Comparison of ENCODE assay signal across 1 cellular context in the genomic region with DNA sequence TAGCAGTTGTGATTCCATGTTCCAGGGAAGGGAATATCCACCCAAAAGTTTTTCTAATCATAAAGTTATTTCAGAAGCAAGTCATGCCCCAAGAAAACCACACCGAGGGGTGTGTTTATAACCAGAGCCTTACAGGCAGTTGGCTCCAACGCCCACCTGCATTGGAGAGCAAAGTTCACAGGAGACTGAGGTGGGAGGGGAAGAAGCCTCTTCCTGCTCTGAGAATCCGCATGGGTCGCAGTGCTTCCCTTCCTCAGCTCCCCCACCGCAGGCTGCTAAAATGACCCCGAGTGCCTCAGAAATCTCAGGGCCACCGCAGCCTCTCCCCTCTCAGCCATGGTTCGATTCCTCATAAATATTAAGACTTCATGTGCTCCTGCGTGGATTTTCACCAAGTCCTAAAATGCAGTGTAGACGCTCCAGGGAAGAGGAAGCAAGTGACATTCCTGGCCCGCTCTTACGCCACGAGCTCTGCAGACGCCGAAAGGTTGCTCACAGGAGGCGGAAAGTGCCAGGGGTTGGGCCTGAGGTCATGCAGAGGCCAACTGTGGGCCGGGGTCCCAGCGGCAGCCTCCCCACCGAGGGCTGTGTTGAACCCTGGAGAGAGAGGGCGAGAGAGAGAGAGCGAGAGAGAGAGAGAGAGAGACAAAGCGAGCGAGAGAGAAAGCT.
TF ChIP-seq lines count a peak whose summit lies in the region.

No MANE protein-coding gene starts in this region.

TF ChIP-seq in HepG2, 621 proteins besides CTCF, POLR2A, EP300 and RAD21 (continues in another document):
- TF ChIP-seq HNF4G (IDR thresholded peaks at IDR 0.05; ENCODE audit: borderline replicate concordance, low read depth, low read length) (0 out of 2 replicates have a peak, but pooled peaks have one; percentile 28), HNF4G (CRISPR knock-in tag; IDR thresholded peaks at IDR 0.05; ENCODE audit: borderline replicate concordance, low read depth) (no peak), CENPX (CRISPR knock-in tag; IDR thresholded peaks at IDR 0.05) (no peak), ZKSCAN8 (CRISPR knock-in tag; IDR thresholded peaks at IDR 0.05; ENCODE audit: borderline replicate concordance) (no peak), STAG1 (CRISPR knock-in tag; IDR thresholded peaks at IDR 0.05) (no peak), SYNCRIP (IDR thresholded peaks at IDR 0.05; ENCODE audit: insufficient read depth, low read depth, low read length) (no peak), ZNF816 (CRISPR knock-in tag; IDR thresholded peaks at IDR 0.05; ENCODE audit: borderline replicate concordance) (no peak), PHF21A (CRISPR knock-in tag; IDR thresholded peaks at IDR 0.05) (peak; percentile 23; the same call in 1 of the 2 replicates), SALL1 (CRISPR knock-in tag; IDR thresholded peaks at IDR 0.05) (peak; percentile 10; the same call in 1 of the 2 replicates), SP5 (CRISPR knock-in tag; IDR thresholded peaks at IDR 0.05; ENCODE audit: borderline replicate concordance, low read depth) (0 out of 2 replicates have a peak, but pooled peaks have one; percentile 24), MAFK (conservative IDR thresholded peaks at IDR 0.05 in 1 of 2, IDR thresholded peaks at IDR 0.05 in 1 of 2; ENCODE audit: low read length in 2 of 2) (no peak), ELF3 (CRISPR knock-in tag; IDR thresholded peaks at IDR 0.05) (peak; percentile 64), ZFP62 (CRISPR knock-in tag; IDR thresholded peaks at IDR 0.05) (no peak), ARHGAP35 (CRISPR knock-in tag; IDR thresholded peaks at IDR 0.05; ENCODE audit: borderline replicate concordance) (peak; percentile 20; the same call in 1 of the 2 replicates), KLF6 (CRISPR knock-in tag; IDR thresholded peaks at IDR 0.05) (0 out of 2 replicates have a peak, but pooled peaks have one; percentile 25), HMG20B (CRISPR knock-in tag; conservative IDR thresholded peaks at IDR 0.05) (no peak), REL (CRISPR knock-in tag; conservative IDR thresholded peaks at IDR 0.05) (no peak), AHR (CRISPR knock-in tag; IDR thresholded peaks at IDR 0.05) (no peak), CREM (IDR thresholded peaks at IDR 0.05) (peak; percentile 13; the same call in 1 of the 2 replicates), CREM (CRISPR knock-in tag; IDR thresholded peaks at IDR 0.05) (no peak), ESRRA (CRISPR knock-in tag; IDR thresholded peaks at IDR 0.05; ENCODE audit: low read depth) (no peak), BORCS8-MEF2B (CRISPR knock-in tag; IDR thresholded peaks at IDR 0.05) (no peak), KDM5B (CRISPR knock-in tag; IDR thresholded peaks at IDR 0.05; ENCODE audit: borderline replicate concordance) (peak; percentile 53; the same call in 1 of the 2 replicates), NPAS2 (CRISPR knock-in tag; IDR thresholded peaks at IDR 0.05; ENCODE audit: borderline replicate concordance) (no peak), RFX3 (CRISPR knock-in tag; IDR thresholded peaks at IDR 0.05) (no peak), ARNTL (CRISPR knock-in tag; IDR thresholded peaks at IDR 0.05) (no peak), ZNF205 (CRISPR knock-in tag; IDR thresholded peaks at IDR 0.05) (no peak; the same call in 1 of the 2 replicates), RBM39 (IDR thresholded peaks at IDR 0.05; ENCODE audit: low read depth, low read length, poor library complexity, severe bottlenecking) (no peak), NCOR1 (IDR thresholded peaks at IDR 0.05; ENCODE audit: borderline replicate concordance, low read length) (0 out of 2 replicates have a peak, but pooled peaks have one; percentile 20), ZNF790 (CRISPR knock-in tag; IDR thresholded peaks at IDR 0.05; ENCODE audit: borderline replicate concordance) (no peak), BCL6 (CRISPR knock-in tag; IDR thresholded peaks at IDR 0.05) (no peak), GTF3A (CRISPR knock-in tag; conservative IDR thresholded peaks at IDR 0.05) (no peak), ZBTB7B (CRISPR knock-in tag; IDR thresholded peaks at IDR 0.05) (peak; percentile 39; the same call in 1 of the 2 replicates), NFE2L1 (CRISPR knock-in tag; IDR thresholded peaks at IDR 0.05; ENCODE audit: borderline replicate concordance) (no peak), FOXJ3 (CRISPR knock-in tag; IDR thresholded peaks at IDR 0.05; ENCODE audit: borderline replicate concordance) (no peak), ZMYM2 (CRISPR knock-in tag; IDR thresholded peaks at IDR 0.05) (0 out of 2 replicates have a peak, but pooled peaks have one; percentile 53), FOXC1 (CRISPR knock-in tag; IDR thresholded peaks at IDR 0.05; ENCODE audit: borderline replicate concordance) (peak; percentile 43; the same call in 1 of the 2 replicates), ZNF260 (CRISPR knock-in tag; IDR thresholded peaks at IDR 0.05; ENCODE audit: borderline replicate concordance, low read depth) (no peak), ZNF703 (CRISPR knock-in tag; IDR thresholded peaks at IDR 0.05; ENCODE audit: borderline replicate concordance) (no peak), POLR2G (IDR thresholded peaks at IDR 0.05; ENCODE audit: low read depth, low read length) (peak; percentile 62)
- TF ChIP-seq, protein P1, sequence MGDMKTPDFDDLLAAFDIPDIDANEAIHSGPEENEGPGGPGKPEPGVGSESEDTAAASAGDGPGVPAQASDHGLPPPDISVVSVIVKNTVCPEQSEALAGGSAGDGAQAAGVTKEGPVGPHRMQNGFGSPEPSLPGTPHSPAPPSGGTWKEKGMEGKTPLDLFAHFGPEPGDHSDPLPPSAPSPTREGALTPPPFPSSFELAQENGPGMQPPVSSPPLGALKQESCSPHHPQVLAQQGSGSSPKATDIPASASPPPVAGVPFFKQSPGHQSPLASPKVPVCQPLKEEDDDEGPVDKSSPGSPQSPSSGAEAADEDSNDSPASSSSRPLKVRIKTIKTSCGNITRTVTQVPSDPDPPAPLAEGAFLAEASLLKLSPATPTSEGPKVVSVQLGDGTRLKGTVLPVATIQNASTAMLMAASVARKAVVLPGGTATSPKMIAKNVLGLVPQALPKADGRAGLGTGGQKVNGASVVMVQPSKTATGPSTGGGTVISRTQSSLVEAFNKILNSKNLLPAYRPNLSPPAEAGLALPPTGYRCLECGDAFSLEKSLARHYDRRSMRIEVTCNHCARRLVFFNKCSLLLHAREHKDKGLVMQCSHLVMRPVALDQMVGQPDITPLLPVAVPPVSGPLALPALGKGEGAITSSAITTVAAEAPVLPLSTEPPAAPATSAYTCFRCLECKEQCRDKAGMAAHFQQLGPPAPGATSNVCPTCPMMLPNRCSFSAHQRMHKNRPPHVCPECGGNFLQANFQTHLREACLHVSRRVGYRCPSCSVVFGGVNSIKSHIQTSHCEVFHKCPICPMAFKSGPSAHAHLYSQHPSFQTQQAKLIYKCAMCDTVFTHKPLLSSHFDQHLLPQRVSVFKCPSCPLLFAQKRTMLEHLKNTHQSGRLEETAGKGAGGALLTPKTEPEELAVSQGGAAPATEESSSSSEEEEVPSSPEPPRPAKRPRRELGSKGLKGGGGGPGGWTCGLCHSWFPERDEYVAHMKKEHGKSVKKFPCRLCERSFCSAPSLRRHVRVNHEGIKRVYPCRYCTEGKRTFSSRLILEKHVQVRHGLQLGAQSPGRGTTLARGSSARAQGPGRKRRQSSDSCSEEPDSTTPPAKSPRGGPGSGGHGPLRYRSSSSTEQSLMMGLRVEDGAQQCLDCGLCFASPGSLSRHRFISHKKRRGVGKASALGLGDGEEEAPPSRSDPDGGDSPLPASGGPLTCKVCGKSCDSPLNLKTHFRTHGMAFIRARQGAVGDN (CRISPR knock-in tag; IDR thresholded peaks at IDR 0.05): peak; percentile 88
- TF ChIP-seq, protein P2, sequence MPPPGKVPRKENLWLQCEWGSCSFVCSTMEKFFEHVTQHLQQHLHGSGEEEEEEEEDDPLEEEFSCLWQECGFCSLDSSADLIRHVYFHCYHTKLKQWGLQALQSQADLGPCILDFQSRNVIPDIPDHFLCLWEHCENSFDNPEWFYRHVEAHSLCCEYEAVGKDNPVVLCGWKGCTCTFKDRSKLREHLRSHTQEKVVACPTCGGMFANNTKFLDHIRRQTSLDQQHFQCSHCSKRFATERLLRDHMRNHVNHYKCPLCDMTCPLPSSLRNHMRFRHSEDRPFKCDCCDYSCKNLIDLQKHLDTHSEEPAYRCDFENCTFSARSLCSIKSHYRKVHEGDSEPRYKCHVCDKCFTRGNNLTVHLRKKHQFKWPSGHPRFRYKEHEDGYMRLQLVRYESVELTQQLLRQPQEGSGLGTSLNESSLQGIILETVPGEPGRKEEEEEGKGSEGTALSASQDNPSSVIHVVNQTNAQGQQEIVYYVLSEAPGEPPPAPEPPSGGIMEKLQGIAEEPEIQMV (CRISPR knock-in tag; IDR thresholded peaks at IDR 0.05; ENCODE audit: low read depth): 0 out of 2 replicates have a peak, but pooled peaks have one; percentile 31
- TF ChIP-seq, protein P3, sequence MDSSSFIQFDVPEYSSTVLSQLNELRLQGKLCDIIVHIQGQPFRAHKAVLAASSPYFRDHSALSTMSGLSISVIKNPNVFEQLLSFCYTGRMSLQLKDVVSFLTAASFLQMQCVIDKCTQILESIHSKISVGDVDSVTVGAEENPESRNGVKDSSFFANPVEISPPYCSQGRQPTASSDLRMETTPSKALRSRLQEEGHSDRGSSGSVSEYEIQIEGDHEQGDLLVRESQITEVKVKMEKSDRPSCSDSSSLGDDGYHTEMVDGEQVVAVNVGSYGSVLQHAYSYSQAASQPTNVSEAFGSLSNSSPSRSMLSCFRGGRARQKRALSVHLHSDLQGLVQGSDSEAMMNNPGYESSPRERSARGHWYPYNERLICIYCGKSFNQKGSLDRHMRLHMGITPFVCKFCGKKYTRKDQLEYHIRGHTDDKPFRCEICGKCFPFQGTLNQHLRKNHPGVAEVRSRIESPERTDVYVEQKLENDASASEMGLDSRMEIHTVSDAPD (CRISPR knock-in tag; IDR thresholded peaks at IDR 0.05): no peak
- TF ChIP-seq, protein P4, sequence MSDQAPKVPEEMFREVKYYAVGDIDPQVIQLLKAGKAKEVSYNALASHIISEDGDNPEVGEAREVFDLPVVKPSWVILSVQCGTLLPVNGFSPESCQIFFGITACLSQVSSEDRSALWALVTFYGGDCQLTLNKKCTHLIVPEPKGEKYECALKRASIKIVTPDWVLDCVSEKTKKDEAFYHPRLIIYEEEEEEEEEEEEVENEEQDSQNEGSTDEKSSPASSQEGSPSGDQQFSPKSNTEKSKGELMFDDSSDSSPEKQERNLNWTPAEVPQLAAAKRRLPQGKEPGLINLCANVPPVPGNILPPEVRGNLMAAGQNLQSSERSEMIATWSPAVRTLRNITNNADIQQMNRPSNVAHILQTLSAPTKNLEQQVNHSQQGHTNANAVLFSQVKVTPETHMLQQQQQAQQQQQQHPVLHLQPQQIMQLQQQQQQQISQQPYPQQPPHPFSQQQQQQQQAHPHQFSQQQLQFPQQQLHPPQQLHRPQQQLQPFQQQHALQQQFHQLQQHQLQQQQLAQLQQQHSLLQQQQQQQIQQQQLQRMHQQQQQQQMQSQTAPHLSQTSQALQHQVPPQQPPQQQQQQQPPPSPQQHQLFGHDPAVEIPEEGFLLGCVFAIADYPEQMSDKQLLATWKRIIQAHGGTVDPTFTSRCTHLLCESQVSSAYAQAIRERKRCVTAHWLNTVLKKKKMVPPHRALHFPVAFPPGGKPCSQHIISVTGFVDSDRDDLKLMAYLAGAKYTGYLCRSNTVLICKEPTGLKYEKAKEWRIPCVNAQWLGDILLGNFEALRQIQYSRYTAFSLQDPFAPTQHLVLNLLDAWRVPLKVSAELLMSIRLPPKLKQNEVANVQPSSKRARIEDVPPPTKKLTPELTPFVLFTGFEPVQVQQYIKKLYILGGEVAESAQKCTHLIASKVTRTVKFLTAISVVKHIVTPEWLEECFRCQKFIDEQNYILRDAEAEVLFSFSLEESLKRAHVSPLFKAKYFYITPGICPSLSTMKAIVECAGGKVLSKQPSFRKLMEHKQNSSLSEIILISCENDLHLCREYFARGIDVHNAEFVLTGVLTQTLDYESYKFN (CRISPR knock-in tag; conservative IDR thresholded peaks at IDR 0.05): peak; percentile 46
- TF ChIP-seq, protein P5, sequence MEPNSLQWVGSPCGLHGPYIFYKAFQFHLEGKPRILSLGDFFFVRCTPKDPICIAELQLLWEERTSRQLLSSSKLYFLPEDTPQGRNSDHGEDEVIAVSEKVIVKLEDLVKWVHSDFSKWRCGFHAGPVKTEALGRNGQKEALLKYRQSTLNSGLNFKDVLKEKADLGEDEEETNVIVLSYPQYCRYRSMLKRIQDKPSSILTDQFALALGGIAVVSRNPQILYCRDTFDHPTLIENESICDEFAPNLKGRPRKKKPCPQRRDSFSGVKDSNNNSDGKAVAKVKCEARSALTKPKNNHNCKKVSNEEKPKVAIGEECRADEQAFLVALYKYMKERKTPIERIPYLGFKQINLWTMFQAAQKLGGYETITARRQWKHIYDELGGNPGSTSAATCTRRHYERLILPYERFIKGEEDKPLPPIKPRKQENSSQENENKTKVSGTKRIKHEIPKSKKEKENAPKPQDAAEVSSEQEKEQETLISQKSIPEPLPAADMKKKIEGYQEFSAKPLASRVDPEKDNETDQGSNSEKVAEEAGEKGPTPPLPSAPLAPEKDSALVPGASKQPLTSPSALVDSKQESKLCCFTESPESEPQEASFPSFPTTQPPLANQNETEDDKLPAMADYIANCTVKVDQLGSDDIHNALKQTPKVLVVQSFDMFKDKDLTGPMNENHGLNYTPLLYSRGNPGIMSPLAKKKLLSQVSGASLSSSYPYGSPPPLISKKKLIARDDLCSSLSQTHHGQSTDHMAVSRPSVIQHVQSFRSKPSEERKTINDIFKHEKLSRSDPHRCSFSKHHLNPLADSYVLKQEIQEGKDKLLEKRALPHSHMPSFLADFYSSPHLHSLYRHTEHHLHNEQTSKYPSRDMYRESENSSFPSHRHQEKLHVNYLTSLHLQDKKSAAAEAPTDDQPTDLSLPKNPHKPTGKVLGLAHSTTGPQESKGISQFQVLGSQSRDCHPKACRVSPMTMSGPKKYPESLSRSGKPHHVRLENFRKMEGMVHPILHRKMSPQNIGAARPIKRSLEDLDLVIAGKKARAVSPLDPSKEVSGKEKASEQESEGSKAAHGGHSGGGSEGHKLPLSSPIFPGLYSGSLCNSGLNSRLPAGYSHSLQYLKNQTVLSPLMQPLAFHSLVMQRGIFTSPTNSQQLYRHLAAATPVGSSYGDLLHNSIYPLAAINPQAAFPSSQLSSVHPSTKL (CRISPR knock-in tag; IDR thresholded peaks at IDR 0.05): peak; percentile 22
- TF ChIP-seq, protein P6, sequence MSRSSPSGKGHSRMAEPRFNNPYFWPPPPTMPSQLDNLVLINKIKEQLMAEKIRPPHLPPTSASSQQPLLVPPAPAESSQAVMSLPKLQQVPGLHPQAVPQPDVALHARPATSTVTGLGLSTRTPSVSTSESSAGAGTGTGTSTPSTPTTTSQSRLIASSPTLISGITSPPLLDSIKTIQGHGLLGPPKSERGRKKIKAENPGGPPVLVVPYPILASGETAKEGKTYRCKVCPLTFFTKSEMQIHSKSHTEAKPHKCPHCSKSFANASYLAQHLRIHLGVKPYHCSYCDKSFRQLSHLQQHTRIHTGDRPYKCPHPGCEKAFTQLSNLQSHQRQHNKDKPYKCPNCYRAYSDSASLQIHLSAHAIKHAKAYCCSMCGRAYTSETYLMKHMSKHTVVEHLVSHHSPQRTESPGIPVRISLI (CRISPR knock-in tag; IDR thresholded peaks at IDR 0.05; ENCODE audit: borderline replicate concordance): no peak
- TF ChIP-seq, protein P7, sequence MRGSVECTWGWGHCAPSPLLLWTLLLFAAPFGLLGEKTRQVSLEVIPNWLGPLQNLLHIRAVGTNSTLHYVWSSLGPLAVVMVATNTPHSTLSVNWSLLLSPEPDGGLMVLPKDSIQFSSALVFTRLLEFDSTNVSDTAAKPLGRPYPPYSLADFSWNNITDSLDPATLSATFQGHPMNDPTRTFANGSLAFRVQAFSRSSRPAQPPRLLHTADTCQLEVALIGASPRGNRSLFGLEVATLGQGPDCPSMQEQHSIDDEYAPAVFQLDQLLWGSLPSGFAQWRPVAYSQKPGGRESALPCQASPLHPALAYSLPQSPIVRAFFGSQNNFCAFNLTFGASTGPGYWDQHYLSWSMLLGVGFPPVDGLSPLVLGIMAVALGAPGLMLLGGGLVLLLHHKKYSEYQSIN (CRISPR knock-in tag; IDR thresholded peaks at IDR 0.05; ENCODE audit: borderline replicate concordance): no peak
